In the genomic region with DNA sequence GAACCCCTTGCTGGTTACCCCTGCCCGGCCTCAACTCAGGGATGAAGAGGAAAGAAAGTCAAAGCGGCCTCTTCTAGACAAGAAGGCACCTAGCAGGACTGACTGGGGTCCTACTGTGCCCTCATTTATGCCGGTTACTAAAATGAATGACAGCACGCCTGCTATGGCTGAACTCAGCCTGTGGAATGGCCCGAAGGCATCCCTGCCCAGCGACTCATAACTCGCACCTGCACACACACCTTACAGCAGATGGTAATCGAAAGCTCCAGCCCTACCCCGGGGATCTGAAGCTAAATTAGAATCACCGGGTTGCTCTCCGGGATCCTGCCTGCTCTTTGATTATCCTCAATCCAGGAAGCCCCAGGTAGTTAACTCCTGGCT, we compare ENCODE assay signal across 8 cellular contexts. TPM values are rescaled to one million over a fixed set of nuclear protein-coding genes. Genes with fewer than 3 reads are reported as not detected.
DNase-seq lines count a peak whose midpoint lies in the region; ATAC-seq and TF ChIP-seq lines count a peak whose summit lies in the region.

No MANE protein-coding gene starts in this region.

- CTCF ChIA-PET in Calu3 (lab: Charles Lee): no interaction called here

- no TSS peak for BruUV-seq in Calu3 (replicated peaks; lab: Mats Ljungman, UMichigan)

- TF ChIP-seq CTCF in Calu3 (IDR thresholded peaks at IDR 0.05; ENCODE audit: unreplicated experiment) (no peak), neutrophil (IDR thresholded peaks at IDR 0.05) (no peak)

- intact Hi-C loops in Calu3 (cut with micrococcal nuclease; ENCODE audit: unreplicated experiment): loop anchor here (5.0 kb wide), 1 partner anchor 66 kb away; no protein-coding TSS in a partner anchor

- 74 to 77% methylated on average over 11 of the region's 11 CpGs for WGBS in ectodermal cell, 2 experiments

- peaks cover 9% of the 10 kb centered on the region for H3K4me1 ChIP-seq in ectodermal cell (ENCODE audit: control insufficient read depth, insufficient read depth, low read length)
- H3K4me1 ChIP-seq in neutrophil (ENCODE audit: control insufficient read depth in 1 of 2, insufficient read depth in 1 of 2, low read depth in 1 of 2, low read length in 1 of 2): peaks cover 9 to 14% of the 10 kb centered on the region in 2 experiments

- ATAC-seq in GM19452 (IDR thresholded peaks at IDR 0.05; ENCODE audit: unreplicated experiment): no peak

- peaks cover 8% of the 10 kb centered on the region for H3K4me1 Mint-ChIP-seq in Calu3 (ENCODE audit: low read depth, unreplicated experiment)

- H3K27me3 ChIP-seq in ectodermal cell (ENCODE audit: control insufficient read depth, insufficient read depth, low read length, poor library complexity, severe bottlenecking) (peaks cover 46% of the 10 kb centered on the region), neutrophil (peaks cover 63% of the 10 kb centered on the region)

- H3K9me3 ChIP-seq in ectodermal cell (ENCODE audit: control insufficient read depth, low read length) (no peaks in the 10 kb centered on the region), neutrophil (no peaks in the 10 kb centered on the region)

- H3K36me3 ChIP-seq in ectodermal cell (ENCODE audit: control insufficient read depth, insufficient read depth, low read length): no peaks in the 10 kb centered on the region
- H3K36me3 ChIP-seq in neutrophil: no peaks in the 10 kb centered on the region

- H3K27ac ChIP-seq in ectodermal cell (ENCODE audit: insufficient read depth, low read depth, low read length, poor library complexity, severe bottlenecking): no peak overlapping the region
- no peak overlapping the region for H3K27ac ChIP-seq in neutrophil

- H3K9me3 Mint-ChIP-seq in Calu3 (ENCODE audit: low read depth, unreplicated experiment): no peaks in the 10 kb centered on the region

- H3K4me3 ChIP-seq in ectodermal cell (ENCODE audit: insufficient read depth, low read depth, low read length): peak overlapping the region; percentile 63
- peak overlapping the region; percentile 55 to 63 for H3K4me3 ChIP-seq in neutrophil (ENCODE audit: low read depth in 1 of 2, low read length in 1 of 2)

- DNase-seq in Calu3 (no peak), NCI-H345 treated with DMSO at 0.1 percent for 48 hours (lab: John Stamatoyannopoulos, UW; ENCODE audit: unreplicated experiment) (peak; percentile 31), SHP77 treated with DMSO at 0.1 percent for 48 hours (lab: John Stamatoyannopoulos, UW) (no peak)
- no peak for DNase-seq in activated CD8-positive, alpha-beta memory T cell treated with anti-CD3 and anti-CD28 coated beads, Interleukin-2, amount 50 U/mL, for 48 hours
- no peak for DNase-seq in activated CD4-positive, alpha-beta T cell treated with anti-CD3 and anti-CD28 coated beads for 4 hours

- H3K27ac Mint-ChIP-seq in Calu3 (ENCODE audit: unreplicated experiment): no peak overlapping the region

- H3K27me3 Mint-ChIP-seq in Calu3 (ENCODE audit: unreplicated experiment): no peaks in the 10 kb centered on the region

- H3K36me3 Mint-ChIP-seq in Calu3 (ENCODE audit: insufficient read depth, unreplicated experiment): peaks cover 15% of the 10 kb centered on the region

- H3K4me3 Mint-ChIP-seq in Calu3 (ENCODE audit: low read depth, unreplicated experiment): peak overlapping the region; percentile 78

RNA-seq across cellular contexts. Expression of a gene that starts 0.7 kb away (rescaled TPM):
- total RNA-seq in Calu3 (2022): 81.3 and 111 TPM in 2 replicates
- 139 TPM for polyA plus RNA-seq in ectodermal cell (2013, experiment 1 of 4)
- 155 TPM for polyA plus RNA-seq in ectodermal cell (2013, experiment 2 of 4)
- 114 TPM for polyA plus RNA-seq in ectodermal cell (2013, experiment 3 of 4)
- polyA plus RNA-seq in ectodermal cell (2013, experiment 4 of 4): 121 TPM
